ENCODE assay signal across 8 cellular contexts in genomic region chr15:74374648-74375302, GRCh38. TPM values are rescaled to one million over a fixed set of nuclear protein-coding genes. Genes with fewer than 3 reads are reported as not detected.
DNase-seq lines count a peak whose midpoint lies in the region; ATAC-seq and TF ChIP-seq lines count a peak whose summit lies in the region.

No MANE protein-coding gene starts in this region.

- peak overlapping the region; percentile 83 for H2AFZ ChIP-seq in SU-DHL-6 (ENCODE audit: low read depth, low read length, severe bottlenecking)

- peaks cover 6% of the 10 kb centered on the region for H3F3A ChIP-seq in SU-DHL-6 (ENCODE audit: insufficient read depth)

- WGBS in iPS DF 6.9 (ENCODE audit: insufficient coverage, insufficient read length) = no CpG with 5 or more reads among the region's 11 CpGs
- 20 to 34% methylated on average over 7 to 11 of the region's 11 CpGs for WGBS in testis, 2 donors

- intact Hi-C loops in left cardiac atrium (cut with DNase I) = loop anchor here (2.0 to 10.0 kb wide), 4 partner anchors 64 to 390 kb away; no protein-coding TSS in a partner anchor
- intact Hi-C loops in testis (cut with DNase I; ENCODE audit: low total_unique reads) = loop anchor here (5.0 to 10.0 kb wide), 2 partner anchors 250 to 393 kb away; no protein-coding TSS in a partner anchor

- H3K79me2 ChIP-seq in SU-DHL-6 (ENCODE audit: insufficient read depth, low read length) = no peaks in the 10 kb centered on the region

- no peak for ATAC-seq in left cardiac atrium
- ATAC-seq in HG02610 (IDR thresholded peaks at IDR 0.05; ENCODE audit: unreplicated experiment) = no peak
- ATAC-seq in HG03095 (IDR thresholded peaks at IDR 0.05; ENCODE audit: unreplicated experiment) = no peak

- H3K36me3 ChIP-seq in cardiac muscle cell = no peaks in the 10 kb centered on the region
- H3K36me3 ChIP-seq in SU-DHL-6 (ENCODE audit: low read length) = no peaks in the 10 kb centered on the region
- H3K36me3 ChIP-seq in iPS DF 6.9 (ENCODE audit: control insufficient read depth, insufficient read depth, low read length) = no peaks in the 10 kb centered on the region
- no peaks in the 10 kb centered on the region for H3K36me3 ChIP-seq in testis (ENCODE audit: low read depth, missing control alignments)

- no peak overlapping the region for H3K27ac ChIP-seq in cardiac muscle cell
- H3K27ac ChIP-seq in SU-DHL-6 (ENCODE audit: low read depth, low read length) = no peak overlapping the region
- no peak overlapping the region for H3K27ac ChIP-seq in iPS DF 6.9 (ENCODE audit: low read length)
- H3K27ac ChIP-seq in testis = no peak overlapping the region

- no peak overlapping the region for H3K9ac ChIP-seq in SU-DHL-6 (ENCODE audit: low read length)

- TF ChIP-seq POLR2A in testis (IDR thresholded peaks at IDR 0.05) = no peak

- H4K20me1 ChIP-seq in SU-DHL-6 (ENCODE audit: low read depth, low read length) = no peaks in the 10 kb centered on the region

- no peak for TF ChIP-seq CTCF in cardiac muscle cell (IDR thresholded peaks at IDR 0.05; ENCODE audit: low read depth, low read length)
- TF ChIP-seq CTCF in SU-DHL-6 (IDR thresholded peaks at IDR 0.05; ENCODE audit: insufficient read depth, low read length, poor library complexity, severe bottlenecking) = no peak
- TF ChIP-seq CTCF in testis (IDR thresholded peaks at IDR 0.05) = no peak

- no peaks in the 10 kb centered on the region for H3K9me2 ChIP-seq in SU-DHL-6 (replicated peaks; ENCODE audit: insufficient read depth, low read length)

- H3K4me2 ChIP-seq in SU-DHL-6 (ENCODE audit: low read depth, low read length, poor library complexity, severe bottlenecking) = peak overlapping the region; percentile 90

- H3K4me3 ChIP-seq in cardiac muscle cell (peak overlapping the region; percentile 51), SU-DHL-6 (ENCODE audit: insufficient read depth, low read length, poor library complexity, severe bottlenecking) (no peak overlapping the region), iPS DF 6.9 (ENCODE audit: low read length) (peak overlapping the region; percentile 47; the same call in 1 of the 2 replicates), testis (peak overlapping the region; percentile 42 to 63)

- H3K27me3 ChIP-seq in cardiac muscle cell (no peaks in the 10 kb centered on the region), SU-DHL-6 (ENCODE audit: low read length) (no peaks in the 10 kb centered on the region), iPS DF 6.9 (ENCODE audit: control insufficient read depth, insufficient read depth, low read length) (no peaks in the 10 kb centered on the region), testis (no peaks in the 10 kb centered on the region)

- H3K9me3 ChIP-seq in cardiac muscle cell (ENCODE audit: low read depth) (no peaks in the 10 kb centered on the region), SU-DHL-6 (ENCODE audit: insufficient read depth, low read length) (no peaks in the 10 kb centered on the region), iPS DF 6.9 (ENCODE audit: control insufficient read depth, insufficient read depth, low read length) (no peaks in the 10 kb centered on the region), testis (no peaks in the 10 kb centered on the region)

- DNase-seq in cardiac muscle cell (ENCODE audit: low read depth in 1 of 2, low spot score in 1 of 2) = no peak
- DNase-seq in left cardiac atrium = no peak
- no peak for DNase-seq in iPS DF 6.9 (ENCODE audit: low read depth, low spot score)
- no peak for DNase-seq in testis
- DNase-seq in GM19240 (ENCODE audit: insufficient read length, low spot score) = no peak

- H3K4me1 ChIP-seq in cardiac muscle cell (ENCODE audit: low read depth) (no peaks in the 10 kb centered on the region), iPS DF 6.9 (ENCODE audit: control insufficient read depth, insufficient read depth, low read length) (peaks cover 2% of the 10 kb centered on the region), testis (peaks cover 25% of the 10 kb centered on the region)

RNA-seq across cellular contexts. Expression of gene CYP11A1, which starts 7.3 kb away (rescaled TPM):
- 5.4 and 9.8 TPM in 2 replicates for total RNA-seq in cardiac muscle cell
- 11.2 and 13.0 TPM in 2 replicates for polyA plus RNA-seq in cardiac muscle cell
- total RNA-seq in left cardiac atrium = 1 to 10 TPM in 1 of 2 donors, under 1 TPM in 1; 0.29 to 1.8 TPM
- 10 to 100 TPM; 74.3 to 76.4 TPM for total RNA-seq in testis
- polyA plus RNA-seq in testis (ENCODE audit: insufficient read depth, low read depth, low replicate concordance) = 76.2 TPM

RNA-seq across cellular contexts. Expression of gene SEMA7A, which starts 59.0 kb away (rescaled TPM):
- total RNA-seq in cardiac muscle cell = 8.7 and 11.9 TPM in 2 replicates
- 0.99 and 3.3 TPM in 2 replicates for polyA plus RNA-seq in cardiac muscle cell
- total RNA-seq in left cardiac atrium = 1 to 10 TPM; 1.8 to 1.9 TPM
- total RNA-seq in testis = 100 to 1,000 TPM; 217 to 220 TPM
- 80.7 TPM for polyA plus RNA-seq in testis (ENCODE audit: insufficient read depth, low read depth, low replicate concordance)

Comparison
In these comparisons a context has a peak if more than half of its experiments do, and no peak if none do; other contexts are left out.
1. RNA of gene SEMA7A, which starts 59.0 kb away (total RNA-seq): 217 to 220 TPM in testis; 8.7 to 11.9 TPM in cardiac muscle cell and 1.8 to 1.9 TPM in left cardiac atrium; every median in the first group is over 10 times any median in the second.